ENCODE assay signal across 21 cellular contexts in the genomic region with DNA sequence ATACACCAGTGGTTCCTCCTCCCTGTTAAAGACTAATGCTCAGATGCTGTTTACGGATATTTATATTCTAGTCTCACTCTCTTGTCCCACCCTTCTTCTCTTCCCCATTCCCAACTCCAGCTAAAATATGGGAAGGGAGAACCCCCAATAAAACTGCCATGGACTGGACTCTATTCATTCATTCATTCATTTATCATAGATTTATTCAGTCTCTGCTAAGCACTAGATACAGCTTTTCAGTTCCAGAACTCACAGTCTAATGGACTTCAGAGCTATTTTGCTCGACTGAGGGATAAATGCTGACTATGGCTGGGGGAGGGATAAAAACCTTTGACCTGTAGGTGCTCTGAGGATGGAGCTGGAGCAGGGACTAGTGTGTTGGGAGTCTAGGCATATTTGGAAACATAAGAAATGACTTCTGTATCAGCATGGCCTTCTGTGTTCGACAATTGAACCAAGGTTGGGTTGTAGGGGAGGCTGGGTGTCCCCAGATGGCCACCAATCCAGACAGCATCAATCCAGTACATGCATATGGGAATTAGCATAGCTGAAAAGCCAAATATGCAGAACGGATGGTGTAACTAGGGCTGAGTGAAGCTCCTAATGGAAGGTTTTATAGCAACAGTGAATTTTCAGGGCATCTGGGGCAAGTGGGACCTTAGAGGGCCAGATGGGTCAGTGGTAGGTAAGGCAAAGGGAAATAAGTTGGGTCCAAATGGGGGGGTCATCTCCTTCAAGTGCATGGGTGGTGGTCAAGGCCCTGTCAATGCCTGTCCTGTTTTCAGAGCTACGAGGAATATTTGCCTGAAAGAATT. TPM values are rescaled to one million over a fixed set of nuclear protein-coding genes. Genes with fewer than 3 reads are reported as not detected.
DNase-seq lines count a peak whose midpoint lies in the region; ATAC-seq and TF ChIP-seq lines count a peak whose summit lies in the region.
"Had no signal": no experiment of that assay in that cellular context is flagged by ENCODE, and none has a peak within 500 bp of the region (broad histone marks: within the 10 kb centered on the region; RNA-seq: fewer than 3 reads in every experiment).

No MANE protein-coding gene starts in this region.

- H4K12ac ChIP-seq in trophoblast cell (ENCODE audit: low read depth, low read length), result no peak overlapping the region

- no peak overlapping the region for H2BK120ac ChIP-seq in trophoblast cell (ENCODE audit: insufficient read depth, low read length, poor library complexity)

- no peak overlapping the region for H3K9ac ChIP-seq in trophoblast cell (ENCODE audit: low read length)
- H3K9ac ChIP-seq: KMS-11 had no signal

- H2BK5ac ChIP-seq in trophoblast cell (ENCODE audit: low read depth, low read length, poor library complexity), result no peak overlapping the region

- no peaks in the 10 kb centered on the region for H3K27me3 Mint-ChIP-seq in CD4-positive, alpha-beta T cell
- no peaks in the 10 kb centered on the region for H3K27me3 Mint-ChIP-seq in T-cell

- no peak overlapping the region for H4K8ac ChIP-seq in trophoblast cell (ENCODE audit: low read depth, low read length)

- H3K4me3 Mint-ChIP-seq in CD4-positive, alpha-beta T cell, result no peak overlapping the region
- H3K4me3 Mint-ChIP-seq in T-cell, result peak overlapping the region in 1 of 3 donors; percentile 69
- H3K4me3 Mint-ChIP-seq in stimulated activated effector memory CD8-positive, alpha-beta T cell treated with anti-CD3 and anti-CD28 coated beads, Interleukin-12 subunit alpha, Interleukin-12 subunit beta, amount 100 ng/mL, for 72 hours, result no peak overlapping the region

- peak overlapping the region; percentile 47 for H2BK12ac ChIP-seq in trophoblast cell (ENCODE audit: low read length)

- H3K4me2 ChIP-seq in trophoblast cell (ENCODE audit: low read length), result no peak overlapping the region
- H3K4me2 ChIP-seq: KMS-11 had no signal

- peaks cover 6 to 8% of the 10 kb centered on the region in 2 experiments for H3K36me3 ChIP-seq in trophoblast cell (ENCODE audit: control insufficient read depth in 1 of 2, insufficient read depth in 2 of 2, low read length in 2 of 2)
- H3K36me3 ChIP-seq in mucosa of descending colon (ENCODE audit: low read depth), result no peaks in the 10 kb centered on the region

- H3K4me1 Mint-ChIP-seq in CD4-positive, alpha-beta T cell (ENCODE audit: low read depth), result peaks cover 55% of the 10 kb centered on the region
- H3K4me1 Mint-ChIP-seq in T-cell, result peaks cover 49 to 65% (median 58%) of the 10 kb centered on the region in 3 donors
- H3K4me1 Mint-ChIP-seq in stimulated activated effector memory CD8-positive, alpha-beta T cell treated with anti-CD3 and anti-CD28 coated beads, Interleukin-12 subunit alpha, Interleukin-12 subunit beta, amount 100 ng/mL, for 72 hours, result peaks cover 29% of the 10 kb centered on the region

- CTCF ChIA-PET in CD4-positive, alpha-beta T cell (lab: Charles Lee), result interaction anchor here (1.5 kb wide), 1 partner anchor 8 kb away, joined by 3 read pairs; no protein-coding TSS in a partner anchor
- CTCF ChIA-PET in T-cell (lab: Charles Lee), result interaction anchor here (0.5 to 1.6 kb wide), 5 partner anchors 8 to 87 kb away, joined by 3 to 6 read pairs (median 3); partner anchors contain the start of gene PPOX (in 1 of the 2)

- H3K4me1 ChIP-seq in trophoblast cell (ENCODE audit: control insufficient read depth in 1 of 2, insufficient read depth in 2 of 2, low read length in 2 of 2) (peaks cover 28 to 32% of the 10 kb centered on the region in 2 experiments), mucosa of descending colon (ENCODE audit: low read depth) (no peaks in the 10 kb centered on the region)

- no peak overlapping the region for H3K18ac ChIP-seq in trophoblast cell (ENCODE audit: low read length)

- no peak overlapping the region for H2AFZ ChIP-seq in trophoblast cell (ENCODE audit: insufficient read depth, low read length, poor library complexity)

- TF ChIP-seq CTCF in CD4-positive, alpha-beta T cell (IDR thresholded peaks at IDR 0.05), result no peak
- TF ChIP-seq CTCF in mucosa of descending colon (IDR thresholded peaks at IDR 0.05), result no peak

- H3K4me3 ChIP-seq in trophoblast cell (ENCODE audit: low read depth, low read length), result no peak overlapping the region
- no peak overlapping the region for H3K4me3 ChIP-seq in mucosa of descending colon
- H3K4me3 ChIP-seq: MG63, Peyer's patch had no signal

- intact Hi-C loops in CD4-positive, alpha-beta T cell (cut with DNase I, micrococcal nuclease), result no loop called here
- intact Hi-C loops in mucosa of descending colon (cut with DNase I, micrococcal nuclease), result no loop called here

- no peaks in the 10 kb centered on the region for H3K9me3 ChIP-seq in CD4-positive, alpha-beta T cell (ENCODE audit: control insufficient read depth, low read length)
- H3K9me3 ChIP-seq in trophoblast cell (ENCODE audit: insufficient read depth, low read depth, low read length), result no peaks in the 10 kb centered on the region
- H3K9me3 ChIP-seq in mucosa of descending colon, result no peaks in the 10 kb centered on the region
- H3K9me3 ChIP-seq: MG63, Peyer's patch had no signal

- DNase-seq in CD4-positive, alpha-beta T cell, result no peak
- DNase-seq in T-cell, result no peak
- no peak for DNase-seq in left lobe of liver (ENCODE audit: low spot score)
- DNase-seq in trophoblast cell, result no peak
- no peak for DNase-seq in kidney glomerular epithelial cell (lab: John Stamatoyannopoulos, UW)
- DNase-seq in stimulated activated effector memory CD8-positive, alpha-beta T cell treated with anti-CD3 and anti-CD28 coated beads, Interleukin-12 subunit alpha, Interleukin-12 subunit beta, amount 100 ng/mL, for 72 hours (ENCODE audit: low spot score in 2 of 2), result no peak
- DNase-seq in NCI-H1092 treated with DMSO at 0.1 percent for 48 hours (lab: John Stamatoyannopoulos, UW), result no peak
- no peak for DNase-seq in mucosa of descending colon
- DNase-seq: DMS53, MG63, NCI-H1105 treated with DMSO at 0.1 percent for 48 hours, NCI-H187 treated with DMSO at 0.1 percent for 48 hours, NCI-H2171 treated with DMSO at 0.1 percent for 48 hours, NCI-H510A, NCI-H82, Peyer's patch, Right ventricle myocardium superior had no signal

- no peak overlapping the region for H3K23ac ChIP-seq in trophoblast cell (ENCODE audit: low read length)

- WGBS in trophoblast cell (ENCODE audit: extremely low coverage, insufficient coverage, insufficient read length), result no CpG with 5 or more reads among the region's 5 CpGs

- H3K27me3 ChIP-seq in CD4-positive, alpha-beta T cell (ENCODE audit: control insufficient read depth, insufficient read depth, low read length), result no peaks in the 10 kb centered on the region
- no peaks in the 10 kb centered on the region for H3K27me3 ChIP-seq in trophoblast cell (ENCODE audit: insufficient read depth, low read length)
- H3K27me3 ChIP-seq: MG63, Peyer's patch had no signal

- H4K91ac ChIP-seq in trophoblast cell (ENCODE audit: low read depth, low read length), result peak overlapping the region; percentile 33

- peaks cover 9% of the 10 kb centered on the region for H3K36me3 Mint-ChIP-seq in CD4-positive, alpha-beta T cell (ENCODE audit: low read depth)
- peaks cover 8% of the 10 kb centered on the region for H3K36me3 Mint-ChIP-seq in T-cell
- peaks cover 11% of the 10 kb centered on the region for H3K36me3 Mint-ChIP-seq in stimulated activated effector memory CD8-positive, alpha-beta T cell treated with anti-CD3 and anti-CD28 coated beads, Interleukin-12 subunit alpha, Interleukin-12 subunit beta, amount 100 ng/mL, for 72 hours

- ATAC-seq in CD4-positive, alpha-beta T cell (ENCODE audit: poor library complexity), result no peak
- no peak for ATAC-seq in T-cell (replicated peaks in 1 of 4)
- peak; percentile 37 for ATAC-seq in left lobe of liver
- ATAC-seq in stimulated activated effector memory CD8-positive, alpha-beta T cell treated with anti-CD3 and anti-CD28 coated beads, Interleukin-12 subunit alpha, Interleukin-12 subunit beta, amount 100 ng/mL, for 72 hours, result no peak
- ATAC-seq in mucosa of descending colon, result no peak
- ATAC-seq: SK-N-SH treated with all-trans-retinoic acid at 6 μM for 48 hours had no signal

- H3K4ac ChIP-seq in trophoblast cell (ENCODE audit: low read depth, low read length), result no peak overlapping the region

- H3K27ac ChIP-seq in CD4-positive, alpha-beta T cell (ENCODE audit: low read depth, low read length), result no peak overlapping the region
- H3K27ac ChIP-seq in trophoblast cell (ENCODE audit: low read depth, low read length), result no peak overlapping the region
- H3K27ac ChIP-seq: KMS-11, Peyer's patch had no signal

- peaks cover 25% of the 10 kb centered on the region for H3K79me1 ChIP-seq in trophoblast cell (ENCODE audit: low read length)

- H3K79me2 ChIP-seq in trophoblast cell (ENCODE audit: control insufficient read depth, insufficient read depth, low read length, poor library complexity), result no peaks in the 10 kb centered on the region

- peak overlapping the region; percentile 8 for H3K14ac ChIP-seq in trophoblast cell (ENCODE audit: low read length)

- no peaks in the 10 kb centered on the region for H3K9me3 Mint-ChIP-seq in CD4-positive, alpha-beta T cell
- H3K9me3 Mint-ChIP-seq in T-cell, result no peaks in the 10 kb centered on the region
- H3K9me3 Mint-ChIP-seq in stimulated activated effector memory CD8-positive, alpha-beta T cell treated with anti-CD3 and anti-CD28 coated beads, Interleukin-12 subunit alpha, Interleukin-12 subunit beta, amount 100 ng/mL, for 72 hours, result no peaks in the 10 kb centered on the region

- peak overlapping the region; percentile 91 for H3K27ac Mint-ChIP-seq in CD4-positive, alpha-beta T cell
- peak overlapping the region; percentile 94 to 97 for H3K27ac Mint-ChIP-seq in T-cell
- no peak overlapping the region for H3K27ac Mint-ChIP-seq in stimulated activated effector memory CD8-positive, alpha-beta T cell treated with anti-CD3 and anti-CD28 coated beads, Interleukin-12 subunit alpha, Interleukin-12 subunit beta, amount 100 ng/mL, for 72 hours

- H2AK5ac ChIP-seq in trophoblast cell (ENCODE audit: low read length), result no peak overlapping the region

- POLR2A ChIA-PET in CD4-positive, alpha-beta T cell (lab: Charles Lee), result interaction anchor here (2.6 kb wide), 1 partner anchor 17 kb away, joined by 22 read pairs; the partner anchor contains the start of gene NDUFS2
- POLR2A ChIA-PET in T-cell (lab: Charles Lee), result interaction anchor here in 1 of 2 donors (0.5 to 0.8 kb wide), 3 partner anchors 11 to 53 kb away, joined by 3 read pairs; partner anchors contain the start of gene PPOX

RNA-seq across cellular contexts. Expression of gene APOA2, which starts 4.1 kb away (rescaled TPM):
- not detected for total RNA-seq in CD4-positive, alpha-beta T cell
- total RNA-seq in T-cell (1 to 10 TPM in 3 of 5 donors, not detected in 2; 2.2 to 5.5 (median 3.7) TPM), left lobe of liver (4,148 TPM), mucosa of descending colon (not detected)
- 11.6 and 12.0 TPM in 2 replicates for polyA plus RNA-seq in trophoblast cell (2013)
- total RNA-seq: Peyer's patch had no signal
- polyA plus RNA-seq: AG04450, BJ had no signal

RNA-seq across cellular contexts. Expression of gene FCER1G, which starts 4.2 kb away (rescaled TPM):
- total RNA-seq in CD4-positive, alpha-beta T cell, result 1 to 10 TPM; 2.0 TPM
- 1 to 10 TPM; 2.5 to 5.2 (median 3.5) TPM for total RNA-seq in T-cell
- 13.4 TPM for total RNA-seq in left lobe of liver
- polyA plus RNA-seq in trophoblast cell (2013), result 1.1 and 1.6 TPM in 2 replicates
- 10 to 100 TPM in 2 of 3 donors, 1 to 10 TPM in 1; 5.8 to 43.9 (median 27.1) TPM for total RNA-seq in mucosa of descending colon

RNA-seq across cellular contexts. Expression of gene TOMM40L, which starts 6.6 kb away (rescaled TPM):
- total RNA-seq in CD4-positive, alpha-beta T cell, result 1 to 10 TPM; 3.2 to 4.1 TPM
- 10 to 100 TPM in 4 of 5 donors, 1 to 10 TPM in 1; 6.3 to 12.2 (median 11.0) TPM for total RNA-seq in T-cell
- total RNA-seq in left lobe of liver, result 6.3 TPM
- polyA plus RNA-seq in trophoblast cell (2013), result 7.6 and 7.7 TPM in 2 replicates
- 10 to 100 TPM; 17.2 to 24.5 (median 23.5) TPM for total RNA-seq in mucosa of descending colon

RNA-seq across cellular contexts. Expression of gene NDUFS2, which starts 17.1 kb away (rescaled TPM):
- 10 to 100 TPM; 49.9 to 55.7 TPM for total RNA-seq in CD4-positive, alpha-beta T cell
- total RNA-seq in T-cell, result 10 to 100 TPM; 57.3 to 92.2 (median 88.2) TPM
- total RNA-seq in left lobe of liver, result 106 TPM
- 39.1 and 40.2 TPM in 2 replicates for polyA plus RNA-seq in trophoblast cell (2013)
- total RNA-seq in mucosa of descending colon, result 100 to 1,000 TPM; 119 to 159 (median 154) TPM

RNA-seq across cellular contexts. Expression of gene NR1I3, which starts 18.7 kb away (rescaled TPM):
- not detected for total RNA-seq in CD4-positive, alpha-beta T cell
- total RNA-seq in T-cell, result not detected
- 158 TPM for total RNA-seq in left lobe of liver
- not detected in 2 replicates for polyA plus RNA-seq in trophoblast cell (2013)
- total RNA-seq in mucosa of descending colon, result not detected
- total RNA-seq: Right ventricle myocardium superior had no signal
- polyA plus RNA-seq: AG04450, BJ had no signal

Comparison
In these comparisons a context has a peak if more than half of its experiments do, and no peak if none do; other contexts are left out.
1. RNA of gene APOA2, which starts 4.1 kb away (total RNA-seq): 4,148 TPM in left lobe of liver (single experiment); 2.2 to 5.5 TPM in T-cell, not detected in CD4-positive, alpha-beta T cell and not detected in mucosa of descending colon; every median in the first group is over 100 times any median in the second.